9 cellular contexts compared by ENCODE assay signal in genomic region chr5:173238312-173239232, GRCh38. TPM values are rescaled to one million over a fixed set of nuclear protein-coding genes. Genes with fewer than 3 reads are reported as not detected.
DNase-seq lines count a peak whose midpoint lies in the region; ATAC-seq, FAIRE-seq and TF ChIP-seq lines count a peak whose summit lies in the region.
"Had no signal": no experiment of that assay in that cellular context is flagged by ENCODE, and none has a peak within 500 bp of the region (broad histone marks: within the 10 kb centered on the region; RNA-seq: fewer than 3 reads in every experiment).

No MANE protein-coding gene starts in this region.

- peak; percentile 48 for DNase-seq in DMS 273 (lab: John Stamatoyannopoulos, UW; ENCODE audit: unreplicated experiment)
- DNase-seq in DMS 273 treated with DMSO at 0.1 percent for 48 hours (lab: John Stamatoyannopoulos, UW), result no peak
- DNase-seq in MG63, result peak; percentile 47
- no peak for DNase-seq in fibroblast of pulmonary artery (ENCODE audit: low read depth)
- DNase-seq in progenitor cell of endocrine pancreas (ENCODE audit: low spot score, unreplicated experiment), result no peak
- no peak for DNase-seq in GM12891 (ENCODE audit: insufficient read length, low spot score)

- H3K27ac Mint-ChIP-seq in progenitor cell of endocrine pancreas, result peak overlapping the region; percentile 82

- peaks cover 3% of the 10 kb centered on the region; the same call in 1 of the 2 replicates for H3K36me3 ChIP-seq in MG63

- H3K9me3 Mint-ChIP-seq in progenitor cell of endocrine pancreas (ENCODE audit: low read depth), result no peaks in the 10 kb centered on the region

- no peaks in the 10 kb centered on the region for H3K36me3 Mint-ChIP-seq in progenitor cell of endocrine pancreas (ENCODE audit: insufficient read depth)

- no peak for FAIRE-seq in GM12891 (lab: Jason Lieb, UNC)
- FAIRE-seq: islet of Langerhans had no signal

- TF ChIP-seq CTCF in fibroblast of pulmonary artery (IDR thresholded peaks at IDR 0.05; ENCODE audit: low read length, missing control alignments) (no peak), progenitor cell of endocrine pancreas (IDR thresholded peaks at IDR 0.05; ENCODE audit: unreplicated experiment) (no peak)

- peaks cover 11% of the 10 kb centered on the region for H3K4me1 Mint-ChIP-seq in progenitor cell of endocrine pancreas (ENCODE audit: low read depth)

- no peak for TF ChIP-seq POLR2A in GM12891 (IDR thresholded peaks at IDR 0.05; ENCODE audit: low read depth, low read length)

- H3K27me3 Mint-ChIP-seq in progenitor cell of endocrine pancreas, result peaks cover 98% of the 10 kb centered on the region

- ATAC-seq in HG03571 (IDR thresholded peaks at IDR 0.05; ENCODE audit: unreplicated experiment), result no peak
- ATAC-seq in HG02884 (IDR thresholded peaks at IDR 0.05; ENCODE audit: unreplicated experiment), result no peak

- H3K4me3 Mint-ChIP-seq in progenitor cell of endocrine pancreas (ENCODE audit: low read depth), result peak overlapping the region; percentile 43

- H3K27me3 ChIP-seq in MG63, result peaks cover 3% of the 10 kb centered on the region

- no peaks in the 10 kb centered on the region for H3K9me3 ChIP-seq in MG63

- H3K4me3 ChIP-seq in MG63 (peak overlapping the region; percentile 41), fibroblast of pulmonary artery (replicated peaks; ENCODE audit: low read depth, low read length) (peak overlapping the region; percentile 27)

TF ChIP-seq in GM12891, 5 proteins besides CTCF, POLR2A, EP300 and RAD21:
- TF ChIP-seq SPI1 (IDR thresholded peaks at IDR 0.05; ENCODE audit: low read depth, low read length) (no peak), PAX5 (IDR thresholded peaks at IDR 0.05; ENCODE audit: insufficient read depth, low read length, severe bottlenecking) (no peak), TAF1 (IDR thresholded peaks at IDR 0.05; ENCODE audit: low read depth, low read length) (no peak), POU2F2 (IDR thresholded peaks at IDR 0.05; ENCODE audit: low read depth, low read length) (no peak), POLR2AphosphoS5 (IDR thresholded peaks at IDR 0.05; ENCODE audit: low read depth, low read length) (no peak)
TF ChIP-seq in GM12891: peak in this region for 0.

RNA-seq across cellular contexts. Expression of gene NKX2-5, which starts 3.6 kb away (rescaled TPM):
- 14.2 and 16.8 TPM in 2 replicates for total RNA-seq in MG63 (2014; rRNA removed; shearing (Covaris generic); ENCODE audit: low replicate concordance)
- total RNA-seq in progenitor cell of endocrine pancreas, result 0.34 and 0.58 TPM in 2 replicates
- not detected for polyA plus RNA-seq in GM12891 (2012; ENCODE audit: low read depth, missing spikeins)

Comparison
In these comparisons a context has a peak if more than half of its experiments do, and no peak if none do; other contexts are left out.
1. DNase-seq: peak in DMS 273 (single experiment) and MG63 (single experiment); none in DMS 273 treated with DMSO at 0.1 percent for 48 hours (single experiment), fibroblast of pulmonary artery (single experiment), progenitor cell of endocrine pancreas (single experiment) and GM12891 (single experiment).